In the genomic region with DNA sequence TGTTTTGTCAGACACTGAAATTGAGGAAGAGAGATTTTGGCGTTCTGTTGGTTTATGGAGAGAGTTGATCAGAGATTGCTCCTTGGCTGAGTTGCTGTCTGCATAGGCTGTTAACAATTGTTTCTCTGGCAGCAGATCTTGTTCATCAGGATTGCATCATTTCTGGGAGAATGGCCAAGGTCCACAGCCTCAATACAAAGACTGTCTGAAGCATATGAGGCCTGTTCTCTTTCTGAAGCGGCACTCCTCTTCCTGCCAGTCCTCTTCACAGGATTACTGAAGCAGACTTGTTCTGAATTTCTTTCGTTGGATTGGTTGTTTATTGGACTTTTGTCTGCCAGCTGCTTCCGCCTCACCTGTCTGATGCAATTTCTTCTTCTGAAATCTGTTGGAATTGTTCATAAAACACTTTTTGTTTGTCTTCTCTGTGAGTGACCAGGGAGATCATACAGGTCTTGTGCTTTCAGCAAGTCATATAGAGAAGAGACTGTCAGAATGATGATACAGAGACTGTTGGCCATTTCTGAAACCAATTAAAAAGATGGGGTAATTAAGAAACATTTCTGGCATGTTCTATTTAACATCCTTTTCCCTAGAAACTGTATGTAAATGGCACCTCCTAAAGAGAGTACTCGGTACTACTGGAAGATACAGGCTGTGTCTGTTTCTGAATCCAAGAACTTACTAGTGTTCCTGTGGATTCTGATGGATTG, we compare ENCODE assay signal across 8 cellular contexts. TPM values are rescaled to one million over a fixed set of nuclear protein-coding genes. Genes with fewer than 3 reads are reported as not detected.
DNase-seq lines count a peak whose midpoint lies in the region; ATAC-seq, FAIRE-seq and TF ChIP-seq lines count a peak whose summit lies in the region.

No MANE protein-coding gene starts in this region.

- H2AK5ac ChIP-seq in H1 (ENCODE audit: low read depth, low read length): no peak overlapping the region; the same call in 1 of the 2 replicates

- peak overlapping the region in 3 of 4 experiments; percentile 41 to 66 (median 46); a peak in 3 of 7 replicates for H3K9ac ChIP-seq in H1 (replicated peaks in 1 of 4; ENCODE audit: extremely low read depth in 1 of 4, low read depth in 3 of 4, low read length in 3 of 4)

- WGBS in H1 (ENCODE audit: extremely low coverage in 1 of 2, insufficient coverage in 1 of 2, insufficient read length in 1 of 2, insufficient replicate concordance in 2 of 2, low coverage in 1 of 2, low lambda C conversion rate in 2 of 2, missing lambda C conversion rate in 1 of 2), 2 experiments: 59% methylated on average over 5 of the region's 5 CpGs; no CpG with 5 or more reads in 1 of the 2 experiments
- 16 to 23% methylated on average over 5 of the region's 5 CpGs for WGBS in lung, 2 donors
- 13% methylated on average over 5 of the region's 5 CpGs for WGBS in suprapubic skin

- peak overlapping the region; percentile 14; the same call in 1 of the 2 replicates for H3K18ac ChIP-seq in H1 (ENCODE audit: extremely low read depth, low read length)

- TF ChIP-seq RAD21 in H1 (IDR thresholded peaks at IDR 0.05 in 1 of 2, conservative IDR thresholded peaks at IDR 0.05 in 1 of 2; ENCODE audit: low read depth in 2 of 2, low read length in 2 of 2): peak; percentile 69 to 71

- peak overlapping the region; percentile 10 for H3K4ac ChIP-seq in H1 (replicated peaks; ENCODE audit: insufficient read length, low read depth, low read length)

- H3K27ac ChIP-seq in H1 (ENCODE audit: low read depth, low read length): peak overlapping the region; percentile 76
- H3K27ac ChIP-seq in lung (ENCODE audit: low read depth in 1 of 2, low read length in 1 of 2): peak overlapping the region in 1 of 2 donors; percentile 88
- H3K27ac ChIP-seq in suprapubic skin: peak overlapping the region; percentile 82

- POLR2A ChIA-PET in H1 (lab: Charles Lee; ENCODE audit: partially characterized antibody): interaction anchor here (0.6 to 13.9 kb wide), 6 partner anchors 13 to 61 kb away, joined by 3 to 300 read pairs (median 8); a partner anchor contains a TSS

- H3K36me3 ChIP-seq in H1 (ENCODE audit: control insufficient read depth in 2 of 4, insufficient read depth in 4 of 4, low read length in 3 of 4): peaks cover 6 to 48% (median 11%) of the 10 kb centered on the region in 4 experiments; a peak in 7 of 8 replicates
- H3K36me3 ChIP-seq in lung (ENCODE audit: control insufficient read depth in 2 of 2, insufficient read depth in 2 of 2, low read length in 2 of 2): peaks cover 7 to 11% of the 10 kb centered on the region in 2 donors
- peaks cover 15% of the 10 kb centered on the region for H3K36me3 ChIP-seq in suprapubic skin

- no peak for TF ChIP-seq POLR2A in H1 (IDR thresholded peaks at IDR 0.05; ENCODE audit: control extremely low read depth in 1 of 2, low read depth in 2 of 2, low read length in 2 of 2)
- TF ChIP-seq POLR2A in suprapubic skin (IDR thresholded peaks at IDR 0.05): no peak

- CTCF ChIA-PET in activated naive CD4-positive, alpha-beta T cell treated with anti-CD3 and anti-CD28 coated beads, Interleukin-2, amount 10 ng/mL, durations not matched to agents 7 days and 5 days (lab: Charles Lee): interaction anchor here (0.7 to 2.7 kb wide), 5 partner anchors 19 to 120 kb away, joined by 3 to 10 read pairs (median 3); no protein-coding TSS in a partner anchor
- CTCF ChIA-PET in H1 (lab: Charles Lee; ENCODE audit: partially characterized antibody): interaction anchor here (0.7 to 6.8 kb wide), 6 partner anchors 12 to 81 kb away, joined by 3 to 43 read pairs (median 4); a partner anchor contains a TSS

- H4K8ac ChIP-seq in H1 (ENCODE audit: extremely low read depth, insufficient read depth, low read length): no peak overlapping the region

- peaks cover 0 to 3% of the 10 kb centered on the region in 2 experiments for H4K20me1 ChIP-seq in H1 (replicated peaks in 1 of 2; ENCODE audit: control insufficient read depth in 1 of 2, insufficient read depth in 2 of 2, low read length in 2 of 2)

- no peak overlapping the region; the same call in 1 of the 2 replicates for H2BK20ac ChIP-seq in H1 (ENCODE audit: low read length)

- TF ChIP-seq CTCF in H1 (IDR thresholded peaks at IDR 0.05; ENCODE audit: control extremely low read depth in 1 of 3, insufficient read depth in 1 of 3, low read depth in 1 of 3, low read length in 3 of 3) (peak in 2 of 3 experiments; percentile 26 to 62; a peak in 2 of 4 replicates), lung (IDR thresholded peaks at IDR 0.05; ENCODE audit: control extremely low read depth, extremely low read depth) (peak; percentile 3), suprapubic skin (IDR thresholded peaks at IDR 0.05) (peak; percentile 44 to 58)

- H3K36me3 Mint-ChIP-seq in activated naive CD4-positive, alpha-beta T cell treated with anti-CD3 and anti-CD28 coated beads, Interleukin-2, amount 10 ng/mL, durations not matched to agents 7 days and 5 days: peaks cover 24% of the 10 kb centered on the region
- H3K36me3 Mint-ChIP-seq in T-helper 1 cell treated with Interleukin-12 subunit alpha and Interleukin-12 subunit beta and Interleukin-4 antibody, amounts not matched to agents 30 μg/mL and 1 μg/mL, for 36 hours (ENCODE audit: low read depth): peaks cover 18% of the 10 kb centered on the region

- no peak overlapping the region for H3K56ac ChIP-seq in H1 (replicated peaks; ENCODE audit: insufficient read length, low read depth, low read length)

- H3K4me3 Mint-ChIP-seq in activated naive CD4-positive, alpha-beta T cell treated with anti-CD3 and anti-CD28 coated beads, Interleukin-2, amount 10 ng/mL, durations not matched to agents 7 days and 5 days: no peak overlapping the region
- H3K4me3 Mint-ChIP-seq in T-helper 1 cell treated with Interleukin-12 subunit alpha and Interleukin-12 subunit beta and Interleukin-4 antibody, amounts not matched to agents 30 μg/mL and 1 μg/mL, for 36 hours: no peak overlapping the region

- H2BK120ac ChIP-seq in H1 (replicated peaks; ENCODE audit: low read depth, low read length): no peak overlapping the region

- peak overlapping the region; percentile 22; the same call in 1 of the 2 replicates for H2BK12ac ChIP-seq in H1 (ENCODE audit: low read depth, low read length)

- peak overlapping the region; percentile 14 to 26; a peak in 2 of 4 replicates for H3K4me2 ChIP-seq in H1 (ENCODE audit: insufficient read depth in 1 of 2, low read depth in 2 of 2, low read length in 2 of 2)

- H2BK5ac ChIP-seq in H1 (ENCODE audit: low read depth, low read length): peak overlapping the region; percentile 49

- no peak for DNase-seq in activated naive CD4-positive, alpha-beta T cell treated with anti-CD3 and anti-CD28 coated beads, Interleukin-2, amount 10 ng/mL, durations not matched to agents 7 days and 5 days
- DNase-seq in activated naive CD4-positive, alpha-beta T cell (lab: John Stamatoyannopoulos, UW): no peak
- DNase-seq in NCI-H128 (lab: John Stamatoyannopoulos, UW; ENCODE audit: unreplicated experiment) (peak; percentile 65), H1 (ENCODE audit: low read depth in 1 of 2, low spot score in 2 of 2) (no peak), lung (ENCODE audit: low spot score) (peak; percentile 91), suprapubic skin (ENCODE audit: low spot score in 2 of 2) (peak in 1 of 2 donors; percentile 89)

- no peaks in the 10 kb centered on the region for H3K9me3 Mint-ChIP-seq in activated naive CD4-positive, alpha-beta T cell treated with anti-CD3 and anti-CD28 coated beads, Interleukin-2, amount 10 ng/mL, durations not matched to agents 7 days and 5 days
- H3K9me3 Mint-ChIP-seq in T-helper 1 cell treated with Interleukin-12 subunit alpha and Interleukin-12 subunit beta and Interleukin-4 antibody, amounts not matched to agents 30 μg/mL and 1 μg/mL, for 36 hours: no peaks in the 10 kb centered on the region

- H3K79me1 ChIP-seq in H1 (ENCODE audit: low read depth, low read length): peaks cover 2% of the 10 kb centered on the region; the same call in 1 of the 2 replicates

- peak overlapping the region; percentile 35 for H3K27ac Mint-ChIP-seq in activated naive CD4-positive, alpha-beta T cell treated with anti-CD3 and anti-CD28 coated beads, Interleukin-2, amount 10 ng/mL, durations not matched to agents 7 days and 5 days
- peak overlapping the region; percentile 62 for H3K27ac Mint-ChIP-seq in T-helper 1 cell treated with Interleukin-12 subunit alpha and Interleukin-12 subunit beta and Interleukin-4 antibody, amounts not matched to agents 30 μg/mL and 1 μg/mL, for 36 hours

- no peak overlapping the region for H3K23ac ChIP-seq in H1 (ENCODE audit: insufficient read length)

- H3K14ac ChIP-seq in H1 (ENCODE audit: insufficient read length): no peak overlapping the region

- no peaks in the 10 kb centered on the region for H3K23me2 ChIP-seq in H1 (ENCODE audit: low read depth, low read length)

- H2AFZ ChIP-seq in H1 (ENCODE audit: low read length): no peak overlapping the region

- no peak for TF ChIP-seq EP300 in H1 (IDR thresholded peaks at IDR 0.05; ENCODE audit: borderline replicate concordance in 1 of 2, low read depth in 2 of 2, low read length in 2 of 2)
- TF ChIP-seq EP300 in suprapubic skin (IDR thresholded peaks at IDR 0.05): no peak

- peak; percentile 89 for ATAC-seq in lung (ENCODE audit: insufficient read depth, low FRiP score)
- no peak for ATAC-seq in HG03039 (IDR thresholded peaks at IDR 0.05; ENCODE audit: unreplicated experiment)

- H3K4me1 Mint-ChIP-seq in activated naive CD4-positive, alpha-beta T cell treated with anti-CD3 and anti-CD28 coated beads, Interleukin-2, amount 10 ng/mL, durations not matched to agents 7 days and 5 days: peaks cover 20% of the 10 kb centered on the region
- H3K4me1 Mint-ChIP-seq in T-helper 1 cell treated with Interleukin-12 subunit alpha and Interleukin-12 subunit beta and Interleukin-4 antibody, amounts not matched to agents 30 μg/mL and 1 μg/mL, for 36 hours (ENCODE audit: low read depth): peaks cover 22% of the 10 kb centered on the region

- H3K9me3 ChIP-seq in H1 (ENCODE audit: insufficient read depth in 2 of 2, low read depth in 1 of 2, low read length in 1 of 2): no peaks in the 10 kb centered on the region
- H3K9me3 ChIP-seq in lung (ENCODE audit: control insufficient read depth in 2 of 2, insufficient read depth in 1 of 2, low read length in 1 of 2): no peaks in the 10 kb centered on the region
- H3K9me3 ChIP-seq in suprapubic skin: no peaks in the 10 kb centered on the region

- H2BK15ac ChIP-seq in H1 (ENCODE audit: low read length): no peak overlapping the region

- no peak overlapping the region for H4K91ac ChIP-seq in H1 (replicated peaks; ENCODE audit: insufficient read length, low read length)

- H3K79me2 ChIP-seq in H1 (ENCODE audit: control insufficient read depth in 1 of 2, insufficient read depth in 2 of 2, low read length in 2 of 2): peaks cover 19 to 99% of the 10 kb centered on the region in 2 experiments; a peak in 3 of 4 replicates

- H3K27me3 ChIP-seq in H1 (replicated peaks in 1 of 4; ENCODE audit: control insufficient read depth in 3 of 4, extremely low read depth in 1 of 4, insufficient read depth in 3 of 4, low read length in 3 of 4) (no peaks in the 10 kb centered on the region), lung (ENCODE audit: control insufficient read depth, insufficient read depth) (no peaks in the 10 kb centered on the region), suprapubic skin (no peaks in the 10 kb centered on the region)

- H3K27me3 Mint-ChIP-seq in activated naive CD4-positive, alpha-beta T cell treated with anti-CD3 and anti-CD28 coated beads, Interleukin-2, amount 10 ng/mL, durations not matched to agents 7 days and 5 days: no peaks in the 10 kb centered on the region
- H3K27me3 Mint-ChIP-seq in T-helper 1 cell treated with Interleukin-12 subunit alpha and Interleukin-12 subunit beta and Interleukin-4 antibody, amounts not matched to agents 30 μg/mL and 1 μg/mL, for 36 hours (ENCODE audit: low read depth): no peaks in the 10 kb centered on the region

- H3K4me1 ChIP-seq in H1 (replicated peaks in 1 of 4; ENCODE audit: control insufficient read depth in 3 of 4, insufficient read depth in 4 of 4, low read length in 3 of 4) (peaks cover 3 to 7% (median 5%) of the 10 kb centered on the region in 4 experiments; a peak in 5 of 7 replicates), lung (ENCODE audit: control insufficient read depth in 2 of 2, insufficient read depth in 2 of 2, low read length in 2 of 2) (peaks cover 0 to 8% of the 10 kb centered on the region in 2 donors), suprapubic skin (peaks cover 39% of the 10 kb centered on the region)

- FAIRE-seq in H1 (lab: Jason Lieb, UNC): no peak

- peak overlapping the region in 1 of 4 experiments; percentile 5; a peak in 1 of 8 replicates for H3K4me3 ChIP-seq in H1 (ENCODE audit: extremely low read depth in 1 of 4, insufficient read depth in 2 of 4, low read depth in 3 of 4, low read length in 4 of 4)
- H3K4me3 ChIP-seq in lung: no peak overlapping the region
- no peak overlapping the region for H3K4me3 ChIP-seq in suprapubic skin

- H4K5ac ChIP-seq in H1 (ENCODE audit: insufficient read length, low read depth, low read length): peak overlapping the region; percentile 55

RNA-seq across cellular contexts. Expression of a gene that starts 25.5 kb away (rescaled TPM):
- total RNA-seq in H1 (2021; fragmentation: NEBNext Ultra II Directional; extraction: Animal tissue kit (Norgen Biotek cat#: 25700)): 223 and 234 TPM in 2 replicates
- polyA plus RNA-seq in H1 (2011; rRNA removed) (98.2 and 108 TPM in 2 replicates), lung (10 to 100 TPM; 23.7 to 34.7 TPM)
- polyA plus RNA-seq in H1 (2011; cell fraction: cytosol; rRNA removed): 119 TPM
- 455 TPM for polyA plus RNA-seq in H1 (2011; cell fraction: nucleus; rRNA removed)
- 155 to 216 TPM (median 176 TPM) in 4 replicates for polyA plus RNA-seq in H1 (2012, experiment 1 of 2)
- polyA plus RNA-seq in H1 (2012, experiment 2 of 2): 34.4 TPM
- 232 TPM for polyA plus RNA-seq in H1 (2013, experiment 1 of 2)
- polyA plus RNA-seq in H1 (2013, experiment 2 of 2): 212 TPM
- 198 and 273 TPM in 2 replicates for polyA minus RNA-seq in H1 (2011; rRNA and poly(A)+ RNA removed)
- polyA minus RNA-seq in H1 (2011; cell fraction: cytosol; rRNA and poly(A)+ RNA removed): 129 TPM
- 396 TPM for polyA minus RNA-seq in H1 (2011; cell fraction: nucleus; rRNA and poly(A)+ RNA removed)
- total RNA-seq in lung (100 to 1,000 TPM; 100 to 178 TPM), suprapubic skin (100 to 1,000 TPM in 2 of 4 donors, 10 to 100 TPM in 2; 72.5 to 272 (median 108) TPM)

Comparison
In these comparisons a context has a peak if more than half of its experiments do, and no peak if none do; other contexts are left out.
1. DNase-seq: peak in NCI-H128 (single experiment) and lung (single experiment); none in activated naive CD4-positive, alpha-beta T cell treated with anti-CD3 and anti-CD28 coated beads, Interleukin-2, amount 10 ng/mL, durations not matched to agents 7 days and 5 days (single experiment), activated naive CD4-positive, alpha-beta T cell (0 of 4) and H1 (0 of 2).
2. Peak in every context shown above with its lines, with median percentiles within 50 percentile points of each other: CTCF ChIP-seq.